Comparison of ENCODE assay signal across 1 cellular context in the genomic region with DNA sequence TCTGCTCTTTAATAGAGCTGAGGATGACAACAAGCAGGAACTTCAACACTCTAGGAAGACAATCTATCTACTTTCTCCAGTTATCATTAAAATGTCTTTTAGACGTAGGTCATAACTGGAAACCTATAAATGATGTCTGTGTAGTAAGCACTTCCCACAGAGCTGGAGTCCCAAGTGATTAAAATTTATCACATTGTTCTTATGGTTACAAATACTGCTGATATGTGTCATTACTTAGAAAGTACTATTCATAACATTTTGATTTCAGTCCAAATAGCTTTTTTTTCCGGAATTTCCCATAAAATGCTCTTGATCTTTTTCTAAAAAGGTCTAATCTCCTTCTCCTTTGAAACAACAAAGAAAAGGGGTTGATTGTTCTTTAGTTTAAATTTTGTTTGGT.
TF ChIP-seq lines count a peak whose summit lies in the region.

No MANE protein-coding gene starts in this region.

TF ChIP-seq in IMR-90, 13 proteins besides CTCF, POLR2A, EP300 and RAD21 (continued from another document):
- TF ChIP-seq CHD1 (IDR thresholded peaks at IDR 0.05; ENCODE audit: low read depth, low read length): no peak
- TF ChIP-seq CEBPB (IDR thresholded peaks at IDR 0.05; ENCODE audit: low read depth, low read length): no peak
- 0 out of 2 replicates have a peak, but pooled peaks have one; percentile 1 for TF ChIP-seq MAFK (IDR thresholded peaks at IDR 0.05; ENCODE audit: low read depth, low read length)
- TF ChIP-seq, protein P1, sequence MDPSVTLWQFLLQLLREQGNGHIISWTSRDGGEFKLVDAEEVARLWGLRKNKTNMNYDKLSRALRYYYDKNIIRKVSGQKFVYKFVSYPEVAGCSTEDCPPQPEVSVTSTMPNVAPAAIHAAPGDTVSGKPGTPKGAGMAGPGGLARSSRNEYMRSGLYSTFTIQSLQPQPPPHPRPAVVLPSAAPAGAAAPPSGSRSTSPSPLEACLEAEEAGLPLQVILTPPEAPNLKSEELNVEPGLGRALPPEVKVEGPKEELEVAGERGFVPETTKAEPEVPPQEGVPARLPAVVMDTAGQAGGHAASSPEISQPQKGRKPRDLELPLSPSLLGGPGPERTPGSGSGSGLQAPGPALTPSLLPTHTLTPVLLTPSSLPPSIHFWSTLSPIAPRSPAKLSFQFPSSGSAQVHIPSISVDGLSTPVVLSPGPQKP (IDR thresholded peaks at IDR 0.05; ENCODE audit: borderline replicate concordance, low read depth, low read length): no peak
- TF ChIP-seq, protein P2, sequence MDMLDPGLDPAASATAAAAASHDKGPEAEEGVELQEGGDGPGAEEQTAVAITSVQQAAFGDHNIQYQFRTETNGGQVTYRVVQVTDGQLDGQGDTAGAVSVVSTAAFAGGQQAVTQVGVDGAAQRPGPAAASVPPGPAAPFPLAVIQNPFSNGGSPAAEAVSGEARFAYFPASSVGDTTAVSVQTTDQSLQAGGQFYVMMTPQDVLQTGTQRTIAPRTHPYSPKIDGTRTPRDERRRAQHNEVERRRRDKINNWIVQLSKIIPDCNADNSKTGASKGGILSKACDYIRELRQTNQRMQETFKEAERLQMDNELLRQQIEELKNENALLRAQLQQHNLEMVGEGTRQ (IDR thresholded peaks at IDR 0.05; ENCODE audit: low read depth, low read length): no peak
- TF ChIP-seq BHLHE40 (IDR thresholded peaks at IDR 0.05; ENCODE audit: low read depth, low read length): no peak
